ENCODE assay signal across 9 cellular contexts in the genomic region with DNA sequence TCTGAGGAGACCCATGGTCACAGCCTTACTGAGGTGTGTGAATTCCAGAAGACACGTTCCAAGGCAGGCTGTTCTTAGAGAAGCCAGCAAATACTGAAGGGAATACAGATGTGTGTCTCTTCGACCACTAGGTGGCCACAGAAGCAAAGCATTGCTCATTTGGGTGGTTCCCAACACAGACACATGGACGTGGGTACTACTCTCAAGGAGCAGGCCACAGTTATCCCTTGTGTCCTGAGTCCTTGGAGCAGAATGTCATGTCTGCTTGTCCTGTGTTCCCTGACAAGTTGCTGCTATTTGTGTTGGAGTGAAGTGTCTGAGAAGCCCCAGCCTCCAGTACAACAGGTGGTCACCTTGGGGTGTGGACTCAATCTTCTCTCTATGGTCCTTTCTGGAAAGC. TPM values are rescaled to one million over a fixed set of nuclear protein-coding genes. Genes with fewer than 3 reads are reported as not detected.
DNase-seq lines count a peak whose midpoint lies in the region; ATAC-seq and TF ChIP-seq lines count a peak whose summit lies in the region.
"Had no signal": no experiment of that assay in that cellular context is flagged by ENCODE, and none has a peak within 500 bp of the region (broad histone marks: within the 10 kb centered on the region; RNA-seq: fewer than 3 reads in every experiment).

No MANE protein-coding gene starts in this region.

- H3K9me3 ChIP-seq in OCI-LY1 (ENCODE audit: low read length) (no peaks in the 10 kb centered on the region), thyroid gland (no peaks in the 10 kb centered on the region)

- H3K27me3 ChIP-seq in HL-60 (ENCODE audit: insufficient read depth, poor library complexity, severe bottlenecking) (no peaks in the 10 kb centered on the region), OCI-LY1 (ENCODE audit: insufficient read depth, low read length) (no peaks in the 10 kb centered on the region), thyroid gland (no peaks in the 10 kb centered on the region)

- 0 to 2% methylated on average over 3 of the region's 3 CpGs for WGBS in thyroid gland, 2 donors

- peaks cover 4% of the 10 kb centered on the region; the same call in 1 of the 2 replicates for H3F3A ChIP-seq in OCI-LY1 (ENCODE audit: insufficient read depth, low read length)

- no peaks in the 10 kb centered on the region for H3K79me2 ChIP-seq in OCI-LY1 (ENCODE audit: insufficient read depth, low read length)

- H3K4me2 ChIP-seq in OCI-LY1 (ENCODE audit: low read length) = no peak overlapping the region

- peaks cover 22% of the 10 kb centered on the region for H3K4me1 ChIP-seq in OCI-LY1 (ENCODE audit: insufficient read depth, low read length, severe bottlenecking)
- H3K4me1 ChIP-seq in thyroid gland = peaks cover 22 to 28% of the 10 kb centered on the region in 2 donors

- H3K9me3 Mint-ChIP-seq in neural crest cell = no peaks in the 10 kb centered on the region

- TF ChIP-seq CTCF in HL-60 (IDR thresholded peaks at IDR 0.05; ENCODE audit: insufficient read depth, low read length) = peak; percentile 88
- TF ChIP-seq CTCF in OCI-LY1 (IDR thresholded peaks at IDR 0.05; ENCODE audit: low read length) = peak; percentile 94
- TF ChIP-seq CTCF in neural crest cell (conservative IDR thresholded peaks at IDR 0.05) = peak; percentile 88
- TF ChIP-seq CTCF in thyroid gland (IDR thresholded peaks at IDR 0.05) = peak; percentile 66 to 90 (median 80)

- H3K36me3 Mint-ChIP-seq in neural crest cell (ENCODE audit: low read depth) = no peaks in the 10 kb centered on the region

- no peak overlapping the region for H2AFZ ChIP-seq in OCI-LY1 (ENCODE audit: low read length)

- no peaks in the 10 kb centered on the region for H3K27me3 Mint-ChIP-seq in neural crest cell (ENCODE audit: low read depth)

- peaks cover 4% of the 10 kb centered on the region for H3K4me1 Mint-ChIP-seq in neural crest cell

- H3K4me3 ChIP-seq in HL-60 (replicated peaks; ENCODE audit: insufficient read depth, low read length) (no peak overlapping the region), OCI-LY1 (ENCODE audit: low read depth, low read length, poor library complexity, severe bottlenecking) (no peak overlapping the region), thyroid gland (replicated peaks in 1 of 3) (no peak overlapping the region)

- H3K36me3 ChIP-seq in OCI-LY1 (ENCODE audit: insufficient read depth, low read length) (peaks cover 47% of the 10 kb centered on the region), thyroid gland (peaks cover 9 to 24% of the 10 kb centered on the region in 2 donors)

- H3K27ac Mint-ChIP-seq in neural crest cell (ENCODE audit: unreplicated experiment) = peak overlapping the region; percentile 67

- H3K9ac ChIP-seq in OCI-LY1 (ENCODE audit: low read length) = no peak overlapping the region

- no peaks in the 10 kb centered on the region for H3K9me2 ChIP-seq in OCI-LY1 (ENCODE audit: low read depth, low read length)

- DNase-seq in ELR (ENCODE audit: low read depth) (peak; percentile 76), HL-60 (ENCODE audit: low read depth in 1 of 2, low spot score in 1 of 2) (peak; percentile 39 to 83), fibroblast of gingiva (ENCODE audit: low read depth) (peak; percentile 71), neural crest cell (ENCODE audit: low read depth, low spot score) (peak; percentile 44), thyroid gland (peak; percentile 73 to 77)
- DNase-seq in activated T-cell treated with anti-CD3 and anti-CD28 coated beads, Interleukin-2, amount 50 U/mL, for 48 hours = peak; percentile 66 to 68

- ATAC-seq in HG02970 (IDR thresholded peaks at IDR 0.05; ENCODE audit: low FRiP score, unreplicated experiment) = no peak

- intact Hi-C loops in thyroid gland (cut with DNase I) = no loop called here

- no peak for TF ChIP-seq POLR2A in thyroid gland (IDR thresholded peaks at IDR 0.05)

- no peak overlapping the region for H3K4me3 Mint-ChIP-seq in neural crest cell

- H4K20me1 ChIP-seq in OCI-LY1 (ENCODE audit: insufficient read depth, low read length) = no peaks in the 10 kb centered on the region

- H3K27ac ChIP-seq in HL-60 (replicated peaks) (peak overlapping the region; percentile 86), OCI-LY1 (ENCODE audit: low read depth, low read length, poor library complexity, severe bottlenecking) (peak overlapping the region; percentile 81), thyroid gland (peak overlapping the region in 1 of 3 donors; percentile 10)

RNA-seq across cellular contexts. Expression of a gene that starts 30.3 kb away (rescaled TPM):
- total RNA-seq in neural crest cell (38.1 and 39.6 TPM in 2 replicates), thyroid gland (10 to 100 TPM; 36.0 to 63.2 (median 50.5) TPM)

RNA-seq across cellular contexts. Expression of a gene that starts 32.0 kb away (rescaled TPM):
- 40.5 and 45.0 TPM in 2 replicates for total RNA-seq in neural crest cell
- total RNA-seq in thyroid gland = 10 to 100 TPM; 40.0 to 88.8 (median 57.6) TPM

RNA-seq across cellular contexts. Expression of a gene that starts 32.1 kb away (rescaled TPM):
- total RNA-seq in neural crest cell (31.7 and 32.2 TPM in 2 replicates), thyroid gland (10 to 100 TPM; 15.5 to 25.4 (median 25.2) TPM)

RNA-seq across cellular contexts. Expression of a gene that starts 49.7 kb away (rescaled TPM):
- 0.30 and 0.32 TPM in 2 replicates for total RNA-seq in neural crest cell
- under 1 TPM; 0.11 to 0.88 (median 0.62) TPM for total RNA-seq in thyroid gland
- total RNA-seq: glomerular endothelial cell had no signal
